In genomic region chr21:25396135-25396711, GRCh38 we compare ENCODE assay signal across 8 cellular contexts.
DNase-seq lines count a peak whose midpoint lies in the region; ATAC-seq, FAIRE-seq and TF ChIP-seq lines count a peak whose summit lies in the region.

No MANE protein-coding gene starts in this region.

- H3K4me1 ChIP-seq in left lung, result no peaks in the 10 kb centered on the region

- no peaks in the 10 kb centered on the region for H3K27me3 ChIP-seq in left lung

- no peaks in the 10 kb centered on the region for H3K36me3 ChIP-seq in left lung

- peak; percentile 76 for ATAC-seq in GM19324 (IDR thresholded peaks at IDR 0.05; ENCODE audit: low FRiP score, unreplicated experiment)
- peak; percentile 76 for ATAC-seq in HG03025 (IDR thresholded peaks at IDR 0.05; ENCODE audit: low FRiP score, unreplicated experiment)
- ATAC-seq in left lung, result no peak

- intact Hi-C loops in left lung (cut with DNase I), result no loop called here

- DNase-seq in activated CD8-positive, alpha-beta memory T cell treated with anti-CD3 and anti-CD28 coated beads for 24 hours, result peak; percentile 82
- DNase-seq in stimulated activated CD8-positive, alpha-beta memory T cell treated with anti-CD3 and anti-CD28 coated beads, Interleukin-15, amount 100 ng/mL, for 4 hours (ENCODE audit: low read depth in 2 of 2), result peak; percentile 10 to 30
- no peak for DNase-seq in left lung
- DNase-seq in HTR-8/SVneo (ENCODE audit: insufficient read length, low spot score), result no peak
- DNase-seq in NCI-H146 treated with DMSO at 0.1 percent for 48 hours (lab: John Stamatoyannopoulos, UW; ENCODE audit: unreplicated experiment), result no peak
- DNase-seq in hippocampal formation (lab: John Stamatoyannopoulos, UW), result no peak

- TF ChIP-seq CTCF in left lung (IDR thresholded peaks at IDR 0.05), result no peak

- no peaks in the 10 kb centered on the region for H3K9me3 ChIP-seq in left lung

- no peak overlapping the region for H3K4me3 ChIP-seq in left lung

- FAIRE-seq in HTR-8/SVneo (lab: Jason Lieb, UNC), result no peak

- no peak overlapping the region for H3K27ac ChIP-seq in left lung

Comparison
In these comparisons a context has a peak if more than half of its experiments do, and no peak if none do; other contexts are left out.
1. DNase-seq: peak in activated CD8-positive, alpha-beta memory T cell treated with anti-CD3 and anti-CD28 coated beads for 24 hours (single experiment) and stimulated activated CD8-positive, alpha-beta memory T cell treated with anti-CD3 and anti-CD28 coated beads, Interleukin-15, amount 100 ng/mL, for 4 hours (2 of 2); none in left lung (0 of 2), HTR-8/SVneo (single experiment), NCI-H146 treated with DMSO at 0.1 percent for 48 hours (single experiment) and hippocampal formation (0 of 2).